In genomic region chr3:66411436-66411835, GRCh38 we compare ENCODE assay signal across 17 cellular contexts.
DNase-seq lines count a peak whose midpoint lies in the region; ATAC-seq and TF ChIP-seq lines count a peak whose summit lies in the region.
"Had no signal": no experiment of that assay in that cellular context is flagged by ENCODE, and none has a peak within 500 bp of the region (broad histone marks: within the 10 kb centered on the region; RNA-seq: fewer than 3 reads in every experiment).

No MANE protein-coding gene starts in this region.

- H3K27ac ChIP-seq in coronary artery = peak overlapping the region in 1 of 2 donors; percentile 28
- H3K27ac ChIP-seq: left lung, SJCRH30, VCaP had no signal

- no peak for TF ChIP-seq CTCF in coronary artery (IDR thresholded peaks at IDR 0.05)
- TF ChIP-seq CTCF in CD14-positive monocyte (IDR thresholded peaks at IDR 0.05) = no peak

- peaks cover 0 to 2% (median 0%) of the 10 kb centered on the region in 7 donors for H3K9me3 Mint-ChIP-seq in CD14-positive monocyte
- H3K9me3 Mint-ChIP-seq: activated naive CD4-positive, alpha-beta T cell treated with anti-CD3 and anti-CD28 coated beads for 36 hours; central memory CD8-positive, alpha-beta T cell; natural killer cell had no signal

- DNase-seq in AG08395 (ENCODE audit: low spot score) = peak; percentile 43
- DNase-seq in MG63 = peak; percentile 19
- DNase-seq in coronary artery (ENCODE audit: low spot score) = peak; percentile 53
- DNase-seq in islet precursor cell = peak; percentile 49
- no peak for DNase-seq in COLO668 (lab: John Stamatoyannopoulos, UW; ENCODE audit: unreplicated experiment)
- no peak for DNase-seq in CD14-positive monocyte (ENCODE audit: low spot score)
- no peak for DNase-seq in NCI-H2029 treated with DMSO at 0.1 percent for 48 hours (lab: John Stamatoyannopoulos, UW)
- DNase-seq: ACHN; activated naive CD4-positive, alpha-beta T cell treated with anti-CD3 and anti-CD28 coated beads for 36 hours; hippocampal formation; natural killer cell; NCI-H1092 treated with DMSO at 0.1 percent for 48 hours; SJCRH30 had no signal

- no peak for ATAC-seq in HG03025 (IDR thresholded peaks at IDR 0.05; ENCODE audit: low FRiP score, unreplicated experiment)
- ATAC-seq: left lung, natural killer cell had no signal

- H3K9me3 ChIP-seq in MG63 = no peaks in the 10 kb centered on the region
- H3K9me3 ChIP-seq: left lung, SJCRH30 had no signal

- no peaks in the 10 kb centered on the region for H3K36me3 ChIP-seq in MG63
- H3K36me3 ChIP-seq: SJCRH30 had no signal

- no peaks in the 10 kb centered on the region for H3K27me3 ChIP-seq in MG63
- H3K27me3 ChIP-seq: left lung, SJCRH30 had no signal

- H3K27ac Mint-ChIP-seq in CD14-positive monocyte = no peak overlapping the region
- H3K27ac Mint-ChIP-seq: activated naive CD4-positive, alpha-beta T cell treated with anti-CD3 and anti-CD28 coated beads for 36 hours; natural killer cell had no signal

- peaks cover 0 to 3% (median 0%) of the 10 kb centered on the region in 3 donors for H3K27me3 Mint-ChIP-seq in CD14-positive monocyte (ENCODE audit: low read depth in 3 of 3)
- H3K27me3 Mint-ChIP-seq: central memory CD8-positive, alpha-beta T cell had no signal

- no peak overlapping the region for H3K4me3 Mint-ChIP-seq in CD14-positive monocyte
- H3K4me3 Mint-ChIP-seq: activated naive CD4-positive, alpha-beta T cell treated with anti-CD3 and anti-CD28 coated beads for 36 hours; central memory CD8-positive, alpha-beta T cell; natural killer cell had no signal

- H3K36me3 Mint-ChIP-seq in CD14-positive monocyte = peaks cover 9 to 13% of the 10 kb centered on the region in 2 donors
- H3K36me3 Mint-ChIP-seq: natural killer cell had no signal

- intact Hi-C loops in CD14-positive monocyte (cut with micrococcal nuclease) = no loop called here

- H3K4me1 Mint-ChIP-seq in CD14-positive monocyte = no peaks in the 10 kb centered on the region
- H3K4me1 Mint-ChIP-seq: natural killer cell had no signal

- H3K4me3 ChIP-seq in MG63 = no peak overlapping the region
- H3K4me3 ChIP-seq in coronary artery = no peak overlapping the region
- H3K4me3 ChIP-seq: left lung, SJCRH30 had no signal

Comparison
In these comparisons a context has a peak if more than half of its experiments do, and no peak if none do; other contexts are left out.
1. DNase-seq: peak in AG08395 (single experiment), MG63 (single experiment), coronary artery (single experiment) and islet precursor cell (single experiment); none in COLO668 (single experiment), CD14-positive monocyte (single experiment) and NCI-H2029 treated with DMSO at 0.1 percent for 48 hours (single experiment).